21 cellular contexts compared by ENCODE assay signal in genomic region chr20:63668351-63668750, GRCh38. TPM values are rescaled to one million over a fixed set of nuclear protein-coding genes. Genes with fewer than 3 reads are reported as not detected.
DNase-seq lines count a peak whose midpoint lies in the region; ATAC-seq, FAIRE-seq and TF ChIP-seq lines count a peak whose summit lies in the region.
"Had no signal": no experiment of that assay in that cellular context is flagged by ENCODE, and none has a peak within 500 bp of the region (broad histone marks: within the 10 kb centered on the region; RNA-seq: fewer than 3 reads in every experiment).

No MANE protein-coding gene starts in this region.

- no peaks in the 10 kb centered on the region for H3K79me2 ChIP-seq in HepG2 (ENCODE audit: insufficient read depth, low read length)

- in situ Hi-C loops in HepG2 (cut with HindIII; ENCODE audit: extremely low pct_ligation_motif_present, low pct_unique_long_range_greater_than_20kb) = no loop called here

- no peak overlapping the region for H3K4me3 ChIP-seq in HepG2 (replicated peaks in 1 of 3; ENCODE audit: insufficient read depth in 1 of 3, low read depth in 2 of 3, low read length in 3 of 3)
- H3K4me3 ChIP-seq in right lobe of liver = no peak overlapping the region
- H3K4me3 ChIP-seq: A549; BLaER1 treated with 17β-estradiol and CSF1 and Interleukin-3, amounts not matched to agents 10 nM and 100 nM had no signal

- no peaks in the 10 kb centered on the region for H3K4me1 Mint-ChIP-seq in endothelial cell (ENCODE audit: unreplicated experiment)
- H3K4me1 Mint-ChIP-seq: B cell had no signal

- no peaks in the 10 kb centered on the region for H3K9me3 Mint-ChIP-seq in endothelial cell (ENCODE audit: unreplicated experiment)
- H3K9me3 Mint-ChIP-seq: CD4-positive, alpha-beta T cell; CD8-positive, alpha-beta T cell had no signal

- CTCF ChIA-PET in HepG2 (lab: Yijun Ruan, JAX; ENCODE audit: low intra/inter-chr PET ratio, low total read pairs) = no interaction called here

- no peak overlapping the region for H2AFZ ChIP-seq in HepG2 (ENCODE audit: low read length)

- H3K9ac ChIP-seq in HepG2 (ENCODE audit: insufficient read depth, low read depth, low read length) = no peak overlapping the region

- TF ChIP-seq EP300 in HepG2 (IDR thresholded peaks at IDR 0.05; ENCODE audit: low read depth in 2 of 2, low read length in 2 of 2) (no peak), HepG2 (CRISPR knock-in tag; IDR thresholded peaks at IDR 0.05; ENCODE audit: borderline replicate concordance) (no peak)

- 96% methylated on average over 11 of the region's 11 CpGs for WGBS in HepG2 (ENCODE audit: low lambda C conversion rate)
- 98% methylated on average over 9 of the region's 11 CpGs for WGBS in right lobe of liver (ENCODE audit: insufficient coverage, low coverage, low lambda C conversion rate, missing lambda C conversion rate)

- ATAC-seq in HepG2 (no peak), right lobe of liver (no peak)
- ATAC-seq: A549; CD8-positive, alpha-beta T cell had no signal

- H3K27ac ChIP-seq in HepG2 (ENCODE audit: extremely low read length, insufficient read depth, low read length) (no peak overlapping the region), right lobe of liver (no peak overlapping the region)
- H3K27ac ChIP-seq: 22Rv1; A549; BLaER1 treated with 17β-estradiol and CSF1 and Interleukin-3, amounts not matched to agents 10 nM and 100 nM; C4-2B had no signal

- no peak overlapping the region for H3K27ac Mint-ChIP-seq in endothelial cell (ENCODE audit: unreplicated experiment)
- H3K27ac Mint-ChIP-seq: B cell; CD4-positive, alpha-beta T cell; CD8-positive, alpha-beta T cell had no signal

- H3K36me3 Mint-ChIP-seq in endothelial cell (ENCODE audit: low read depth, unreplicated experiment) = peaks cover 22% of the 10 kb centered on the region

- no peak overlapping the region for H3K4me2 ChIP-seq in HepG2 (ENCODE audit: low read depth, low read length)
- H3K4me2 ChIP-seq: A549; BLaER1 treated with 17β-estradiol and CSF1 and Interleukin-3, amounts not matched to agents 10 nM and 100 nM had no signal

- peaks cover 3% of the 10 kb centered on the region for H3K27me3 Mint-ChIP-seq in endothelial cell (ENCODE audit: unreplicated experiment)
- H3K27me3 Mint-ChIP-seq: B cell; CD4-positive, alpha-beta T cell had no signal

- TF ChIP-seq POLR2A in HepG2 (IDR thresholded peaks at IDR 0.05; ENCODE audit: insufficient read depth in 1 of 2, low read depth in 2 of 2, low read length in 2 of 2) = no peak
- no peak for TF ChIP-seq POLR2A in right lobe of liver (IDR thresholded peaks at IDR 0.05)

- H4K20me1 ChIP-seq in HepG2 (ENCODE audit: insufficient read depth, low read length) = no peaks in the 10 kb centered on the region

- DNase-seq in HepG2 (ENCODE audit: low spot score) (no peak), right lobe of liver (no peak), endothelial cell (ENCODE audit: low spot score) (no peak), NCI-H2171 treated with DMSO at 0.1 percent for 48 hours (lab: John Stamatoyannopoulos, UW) (no peak)
- DNase-seq in activated effector memory CD4-positive, alpha-beta T cell treated with Interleukin-2 at 50 U/mL for 16 hours = no peak
- DNase-seq: AML-193; Caco-2; Calu3; CD4-positive, alpha-beta T cell; CD8-positive, alpha-beta T cell; DMS79 treated with DMSO at 0.1 percent for 48 hours; GF-D8 had no signal

- H3K27me3 ChIP-seq in HepG2 (ENCODE audit: control insufficient read depth in 1 of 2, insufficient read depth in 2 of 2, low read length in 2 of 2) (no peaks in the 10 kb centered on the region), right lobe of liver (no peaks in the 10 kb centered on the region)
- H3K27me3 ChIP-seq: BLaER1 treated with 17β-estradiol and CSF1 and Interleukin-3, amounts not matched to agents 10 nM and 100 nM had no signal

- peaks cover 26 to 46% of the 10 kb centered on the region in 2 experiments for H3K36me3 ChIP-seq in HepG2 (replicated peaks in 1 of 2; ENCODE audit: control insufficient read depth in 1 of 2, insufficient read depth in 2 of 2, low read length in 2 of 2)
- H3K36me3 ChIP-seq in right lobe of liver = peaks cover 0 to 9% (median under 1%) of the 10 kb centered on the region in 4 donors

- POLR2A ChIA-PET in HepG2 (lab: Yijun Ruan, JAX) = interaction anchor here (0.7 kb wide), 1 partner anchor 11 kb away, joined by 3 read pairs; no protein-coding TSS in a partner anchor

- H3K9me3 ChIP-seq in HepG2 (ENCODE audit: low read length) (no peaks in the 10 kb centered on the region), right lobe of liver (no peaks in the 10 kb centered on the region)
- H3K9me3 ChIP-seq: A549; BLaER1 treated with 17β-estradiol and CSF1 and Interleukin-3, amounts not matched to agents 10 nM and 100 nM; Caco-2 had no signal

- peak overlapping the region; percentile 83 for H3K4me3 Mint-ChIP-seq in endothelial cell (ENCODE audit: unreplicated experiment)
- H3K4me3 Mint-ChIP-seq: B cell; CD4-positive, alpha-beta T cell; CD8-positive, alpha-beta T cell had no signal

- BruUV-seq in HepG2 (replicated peaks; lab: Mats Ljungman, UMichigan) = no TSS peak

- H3K4me1 ChIP-seq in HepG2 (ENCODE audit: insufficient read depth, low read length) (no peaks in the 10 kb centered on the region), right lobe of liver (no peaks in the 10 kb centered on the region)
- H3K4me1 ChIP-seq: A549, Caco-2 had no signal

- intact Hi-C loops in HepG2 (cut with micrococcal nuclease; ENCODE audit: unreplicated experiment) (no loop called here), right lobe of liver (cut with DNase I) (no loop called here)

- no peak for TF ChIP-seq RAD21 in HepG2 (CRISPR knock-in tag; IDR thresholded peaks at IDR 0.05)

- no peak for TF ChIP-seq CTCF in HepG2 (CRISPR knock-in tag; IDR thresholded peaks at IDR 0.05)
- TF ChIP-seq CTCF in right lobe of liver (IDR thresholded peaks at IDR 0.05) = no peak
- no peak for TF ChIP-seq CTCF in endothelial cell (IDR thresholded peaks at IDR 0.05; ENCODE audit: unreplicated experiment)

- FAIRE-seq in HepG2 (lab: Jason Lieb, UNC) = no peak
- FAIRE-seq: A549, D721Med, G401.6, GM12891, GM19239 had no signal

RNA-seq across cellular contexts. Expression of gene RTEL1, which starts 10.2 kb away (rescaled TPM):
- total RNA-seq in HepG2 (2016; rRNA removed; fragmentation: Illumina TruSeq; extraction: Trizol) (10.9 and 21.8 TPM in 2 replicates), right lobe of liver (10 to 100 TPM in 5 of 6 experiments, 1 to 10 TPM in 1; 9.6 to 16.3 (median 12.4) TPM), endothelial cell (ENCODE audit: unreplicated experiment) (20.2 TPM)
- total RNA-seq in HepG2 (2016; cell fraction: cytosol; rRNA removed; fragmentation: Illumina TruSeq; extraction: Trizol; ENCODE audit: low read depth) = 1.6 and 2.4 TPM in 2 replicates
- 8.3 and 23.6 TPM in 2 replicates for total RNA-seq in HepG2 (2016; cell fraction: insoluble cytoplasmic fraction; rRNA removed; fragmentation: Illumina TruSeq; extraction: Trizol)
- 4.7 and 6.3 TPM in 2 replicates for total RNA-seq in HepG2 (2016; cell fraction: membrane; rRNA removed; fragmentation: Illumina TruSeq; extraction: Trizol)
- 34.3 and 37.2 TPM in 2 replicates for total RNA-seq in HepG2 (2016; cell fraction: nucleus; rRNA removed; fragmentation: Illumina TruSeq; extraction: Trizol)
- polyA plus RNA-seq in HepG2 (2011; rRNA removed) = 29.5 and 36.4 TPM in 2 replicates
- 3.8 and 9.1 TPM in 2 replicates for polyA plus RNA-seq in HepG2 (2011; cell fraction: cytosol; rRNA removed)
- polyA plus RNA-seq in HepG2 (2011; cell fraction: nucleus; rRNA removed) = 268 and 385 TPM in 2 replicates
- 16.7 and 17.6 TPM in 2 replicates for polyA plus RNA-seq in HepG2 (2012)
- 1.9 TPM in 2 replicates for polyA plus RNA-seq in HepG2 (2016; cell fraction: cytosol; fragmentation: Illumina TruSeq; extraction: Trizol; ENCODE audit: low read depth)
- polyA plus RNA-seq in HepG2 (2016; cell fraction: insoluble cytoplasmic fraction; fragmentation: Illumina TruSeq; extraction: Trizol; ENCODE audit: low read depth) = 8.6 and 15.7 TPM in 2 replicates
- polyA plus RNA-seq in HepG2 (2016; cell fraction: membrane; fragmentation: Illumina TruSeq; extraction: Trizol; ENCODE audit: low read depth) = 4.9 and 5.5 TPM in 2 replicates
- polyA plus RNA-seq in HepG2 (2016; cell fraction: nucleus; fragmentation: Illumina TruSeq; extraction: Trizol; ENCODE audit: insufficient read depth, low read depth) = 117 and 129 TPM in 2 replicates
- polyA minus RNA-seq in HepG2 (2011; rRNA and poly(A)+ RNA removed; ENCODE audit: low replicate concordance) = 47.6 and 86.8 TPM in 2 replicates
- polyA minus RNA-seq in HepG2 (2011; cell fraction: cytosol; rRNA and poly(A)+ RNA removed) = 5.5 and 5.7 TPM in 2 replicates
- polyA minus RNA-seq in HepG2 (2011; cell fraction: nucleus; rRNA and poly(A)+ RNA removed) = 78.0 and 85.2 TPM in 2 replicates

RNA-seq across cellular contexts. Expression of gene STMN3, which starts 15.1 kb away (rescaled TPM):
- 28.1 and 48.3 TPM in 2 replicates for total RNA-seq in HepG2 (2016; rRNA removed; fragmentation: Illumina TruSeq; extraction: Trizol)
- 9.7 and 10.6 TPM in 2 replicates for total RNA-seq in HepG2 (2016; cell fraction: cytosol; rRNA removed; fragmentation: Illumina TruSeq; extraction: Trizol; ENCODE audit: low read depth)
- 26.7 and 50.6 TPM in 2 replicates for total RNA-seq in HepG2 (2016; cell fraction: insoluble cytoplasmic fraction; rRNA removed; fragmentation: Illumina TruSeq; extraction: Trizol)
- 20.0 and 20.9 TPM in 2 replicates for total RNA-seq in HepG2 (2016; cell fraction: membrane; rRNA removed; fragmentation: Illumina TruSeq; extraction: Trizol)
- total RNA-seq in HepG2 (2016; cell fraction: nucleus; rRNA removed; fragmentation: Illumina TruSeq; extraction: Trizol) = 36.8 and 43.1 TPM in 2 replicates
- 21.0 and 28.5 TPM in 2 replicates for polyA plus RNA-seq in HepG2 (2011; rRNA removed)
- polyA plus RNA-seq in HepG2 (2011; cell fraction: cytosol; rRNA removed) = 22.7 and 33.5 TPM in 2 replicates
- polyA plus RNA-seq in HepG2 (2011; cell fraction: nucleus; rRNA removed) = 98.2 and 123 TPM in 2 replicates
- 13.1 and 18.3 TPM in 2 replicates for polyA plus RNA-seq in HepG2 (2012)
- 10.7 and 12.2 TPM in 2 replicates for polyA plus RNA-seq in HepG2 (2016; cell fraction: cytosol; fragmentation: Illumina TruSeq; extraction: Trizol; ENCODE audit: low read depth)
- polyA plus RNA-seq in HepG2 (2016; cell fraction: insoluble cytoplasmic fraction; fragmentation: Illumina TruSeq; extraction: Trizol; ENCODE audit: low read depth) = 28.3 and 29.5 TPM in 2 replicates
- polyA plus RNA-seq in HepG2 (2016; cell fraction: membrane; fragmentation: Illumina TruSeq; extraction: Trizol; ENCODE audit: low read depth) = 16.2 and 16.7 TPM in 2 replicates
- polyA plus RNA-seq in HepG2 (2016; cell fraction: nucleus; fragmentation: Illumina TruSeq; extraction: Trizol; ENCODE audit: insufficient read depth, low read depth) = 84.0 and 90.0 TPM in 2 replicates
- polyA minus RNA-seq in HepG2 (2011; rRNA and poly(A)+ RNA removed; ENCODE audit: low replicate concordance) = 1.7 and 23.2 TPM in 2 replicates
- polyA minus RNA-seq in HepG2 (2011; cell fraction: cytosol; rRNA and poly(A)+ RNA removed) = 8.5 and 11.0 TPM in 2 replicates
- 3.3 and 5.6 TPM in 2 replicates for polyA minus RNA-seq in HepG2 (2011; cell fraction: nucleus; rRNA and poly(A)+ RNA removed)
- 1 to 10 TPM in 1 of 6 experiments, under 1 TPM in 5; 0.43 to 1.6 (median 0.77) TPM for total RNA-seq in right lobe of liver
- 12.8 TPM for total RNA-seq in endothelial cell (ENCODE audit: unreplicated experiment)

RNA-seq across cellular contexts. Expression of gene TNFRSF6B, which starts 28.1 kb away (rescaled TPM):
- total RNA-seq in HepG2 (2016; rRNA removed; fragmentation: Illumina TruSeq; extraction: Trizol) (not detected in 2 replicates), right lobe of liver (1 to 10 TPM in 1 of 6 experiments, under 1 TPM in 2, not detected in 3; 0.56 to 1.0 (median 0.62) TPM), endothelial cell (ENCODE audit: unreplicated experiment) (not detected)
- total RNA-seq in HepG2 (2016; cell fraction: cytosol; rRNA removed; fragmentation: Illumina TruSeq; extraction: Trizol; ENCODE audit: low read depth) = not detected in 2 replicates
- not detected in 2 replicates for total RNA-seq in HepG2 (2016; cell fraction: insoluble cytoplasmic fraction; rRNA removed; fragmentation: Illumina TruSeq; extraction: Trizol)
- not detected in 2 replicates for total RNA-seq in HepG2 (2016; cell fraction: membrane; rRNA removed; fragmentation: Illumina TruSeq; extraction: Trizol)
- not detected in 2 replicates for total RNA-seq in HepG2 (2016; cell fraction: nucleus; rRNA removed; fragmentation: Illumina TruSeq; extraction: Trizol)
- 0.24 and 0.86 TPM in 2 replicates for polyA plus RNA-seq in HepG2 (2011; rRNA removed)
- 0.45 and 1.3 TPM in 2 replicates for polyA plus RNA-seq in HepG2 (2011; cell fraction: cytosol; rRNA removed)
- polyA plus RNA-seq in HepG2 (2011; cell fraction: nucleus; rRNA removed) = 22.5 and 36.0 TPM in 2 replicates
- 0.55 TPM in 1 of 2 replicates, not detected in the other for polyA plus RNA-seq in HepG2 (2012)
- 0.45 and 0.48 TPM in 2 replicates for polyA plus RNA-seq in HepG2 (2016; cell fraction: cytosol; fragmentation: Illumina TruSeq; extraction: Trizol; ENCODE audit: low read depth)
- 0.32 TPM in 1 of 2 replicates, not detected in the other for polyA plus RNA-seq in HepG2 (2016; cell fraction: insoluble cytoplasmic fraction; fragmentation: Illumina TruSeq; extraction: Trizol; ENCODE audit: low read depth)
- polyA plus RNA-seq in HepG2 (2016; cell fraction: membrane; fragmentation: Illumina TruSeq; extraction: Trizol; ENCODE audit: low read depth) = 0.37 and 0.71 TPM in 2 replicates
- polyA plus RNA-seq in HepG2 (2016; cell fraction: nucleus; fragmentation: Illumina TruSeq; extraction: Trizol; ENCODE audit: insufficient read depth, low read depth) = not detected in 2 replicates
- polyA minus RNA-seq in HepG2 (2011; rRNA and poly(A)+ RNA removed; ENCODE audit: low replicate concordance) = not detected in 2 replicates
- polyA minus RNA-seq in HepG2 (2011; cell fraction: cytosol; rRNA and poly(A)+ RNA removed) = not detected in 2 replicates
- not detected in 2 replicates for polyA minus RNA-seq in HepG2 (2011; cell fraction: nucleus; rRNA and poly(A)+ RNA removed)
- total RNA-seq: B cell, Caco-2, Calu3 had no signal

RNA-seq across cellular contexts. Expression of gene ARFRP1, which starts 39.4 kb away (rescaled TPM):
- total RNA-seq in HepG2 (2016; rRNA removed; fragmentation: Illumina TruSeq; extraction: Trizol) = 33.7 and 51.1 TPM in 2 replicates
- total RNA-seq in HepG2 (2016; cell fraction: cytosol; rRNA removed; fragmentation: Illumina TruSeq; extraction: Trizol; ENCODE audit: low read depth) = 9.6 and 11.5 TPM in 2 replicates
- 31.8 and 53.2 TPM in 2 replicates for total RNA-seq in HepG2 (2016; cell fraction: insoluble cytoplasmic fraction; rRNA removed; fragmentation: Illumina TruSeq; extraction: Trizol)
- 22.2 and 23.1 TPM in 2 replicates for total RNA-seq in HepG2 (2016; cell fraction: membrane; rRNA removed; fragmentation: Illumina TruSeq; extraction: Trizol)
- 37.5 and 46.0 TPM in 2 replicates for total RNA-seq in HepG2 (2016; cell fraction: nucleus; rRNA removed; fragmentation: Illumina TruSeq; extraction: Trizol)
- 32.0 and 42.8 TPM in 2 replicates for polyA plus RNA-seq in HepG2 (2011; rRNA removed)
- polyA plus RNA-seq in HepG2 (2011; cell fraction: cytosol; rRNA removed) = 48.5 and 49.6 TPM in 2 replicates
- 123 and 125 TPM in 2 replicates for polyA plus RNA-seq in HepG2 (2011; cell fraction: nucleus; rRNA removed)
- polyA plus RNA-seq in HepG2 (2012) = 26.6 and 30.7 TPM in 2 replicates
- polyA plus RNA-seq in HepG2 (2016; cell fraction: cytosol; fragmentation: Illumina TruSeq; extraction: Trizol; ENCODE audit: low read depth) = 8.8 and 9.1 TPM in 2 replicates
- 30.0 and 34.6 TPM in 2 replicates for polyA plus RNA-seq in HepG2 (2016; cell fraction: insoluble cytoplasmic fraction; fragmentation: Illumina TruSeq; extraction: Trizol; ENCODE audit: low read depth)
- 12.6 and 13.5 TPM in 2 replicates for polyA plus RNA-seq in HepG2 (2016; cell fraction: membrane; fragmentation: Illumina TruSeq; extraction: Trizol; ENCODE audit: low read depth)
- 86.0 and 91.0 TPM in 2 replicates for polyA plus RNA-seq in HepG2 (2016; cell fraction: nucleus; fragmentation: Illumina TruSeq; extraction: Trizol; ENCODE audit: insufficient read depth, low read depth)
- polyA minus RNA-seq in HepG2 (2011; rRNA and poly(A)+ RNA removed; ENCODE audit: low replicate concordance) = 28.5 and 35.1 TPM in 2 replicates
- 10.4 and 12.4 TPM in 2 replicates for polyA minus RNA-seq in HepG2 (2011; cell fraction: cytosol; rRNA and poly(A)+ RNA removed)
- 55.9 and 67.1 TPM in 2 replicates for polyA minus RNA-seq in HepG2 (2011; cell fraction: nucleus; rRNA and poly(A)+ RNA removed)
- 10 to 100 TPM; 16.0 to 22.2 (median 20.2) TPM for total RNA-seq in right lobe of liver
- 33.4 TPM for total RNA-seq in endothelial cell (ENCODE audit: unreplicated experiment)

RNA-seq across cellular contexts. Expression of gene ZGPAT, which starts 39.5 kb away (rescaled TPM):
- total RNA-seq in HepG2 (2016; rRNA removed; fragmentation: Illumina TruSeq; extraction: Trizol) (40.2 and 41.9 TPM in 2 replicates), right lobe of liver (10 to 100 TPM; 18.7 to 68.9 (median 31.9) TPM), endothelial cell (ENCODE audit: unreplicated experiment) (34.9 TPM)
- 34.8 and 37.0 TPM in 2 replicates for total RNA-seq in HepG2 (2016; cell fraction: cytosol; rRNA removed; fragmentation: Illumina TruSeq; extraction: Trizol; ENCODE audit: low read depth)
- total RNA-seq in HepG2 (2016; cell fraction: insoluble cytoplasmic fraction; rRNA removed; fragmentation: Illumina TruSeq; extraction: Trizol) = 37.7 and 46.6 TPM in 2 replicates
- total RNA-seq in HepG2 (2016; cell fraction: membrane; rRNA removed; fragmentation: Illumina TruSeq; extraction: Trizol) = 18.3 and 22.0 TPM in 2 replicates
- 23.9 and 24.8 TPM in 2 replicates for total RNA-seq in HepG2 (2016; cell fraction: nucleus; rRNA removed; fragmentation: Illumina TruSeq; extraction: Trizol)
- polyA plus RNA-seq in HepG2 (2011; rRNA removed) = 23.0 and 32.8 TPM in 2 replicates
- polyA plus RNA-seq in HepG2 (2011; cell fraction: cytosol; rRNA removed) = 17.1 and 24.8 TPM in 2 replicates
- 93.0 and 104 TPM in 2 replicates for polyA plus RNA-seq in HepG2 (2011; cell fraction: nucleus; rRNA removed)
- 16.8 and 17.7 TPM in 2 replicates for polyA plus RNA-seq in HepG2 (2012)
- 4.5 and 5.1 TPM in 2 replicates for polyA plus RNA-seq in HepG2 (2016; cell fraction: cytosol; fragmentation: Illumina TruSeq; extraction: Trizol; ENCODE audit: low read depth)
- polyA plus RNA-seq in HepG2 (2016; cell fraction: insoluble cytoplasmic fraction; fragmentation: Illumina TruSeq; extraction: Trizol; ENCODE audit: low read depth) = 36.0 and 43.8 TPM in 2 replicates
- polyA plus RNA-seq in HepG2 (2016; cell fraction: membrane; fragmentation: Illumina TruSeq; extraction: Trizol; ENCODE audit: low read depth) = 9.1 and 10.0 TPM in 2 replicates
- 70.9 and 80.9 TPM in 2 replicates for polyA plus RNA-seq in HepG2 (2016; cell fraction: nucleus; fragmentation: Illumina TruSeq; extraction: Trizol; ENCODE audit: insufficient read depth, low read depth)
- 12.8 and 40.1 TPM in 2 replicates for polyA minus RNA-seq in HepG2 (2011; rRNA and poly(A)+ RNA removed; ENCODE audit: low replicate concordance)
- 9.3 and 9.5 TPM in 2 replicates for polyA minus RNA-seq in HepG2 (2011; cell fraction: cytosol; rRNA and poly(A)+ RNA removed)
- polyA minus RNA-seq in HepG2 (2011; cell fraction: nucleus; rRNA and poly(A)+ RNA removed) = 13.8 and 15.9 TPM in 2 replicates
